ENCODE assay signal across 7 cellular contexts in the genomic region with DNA sequence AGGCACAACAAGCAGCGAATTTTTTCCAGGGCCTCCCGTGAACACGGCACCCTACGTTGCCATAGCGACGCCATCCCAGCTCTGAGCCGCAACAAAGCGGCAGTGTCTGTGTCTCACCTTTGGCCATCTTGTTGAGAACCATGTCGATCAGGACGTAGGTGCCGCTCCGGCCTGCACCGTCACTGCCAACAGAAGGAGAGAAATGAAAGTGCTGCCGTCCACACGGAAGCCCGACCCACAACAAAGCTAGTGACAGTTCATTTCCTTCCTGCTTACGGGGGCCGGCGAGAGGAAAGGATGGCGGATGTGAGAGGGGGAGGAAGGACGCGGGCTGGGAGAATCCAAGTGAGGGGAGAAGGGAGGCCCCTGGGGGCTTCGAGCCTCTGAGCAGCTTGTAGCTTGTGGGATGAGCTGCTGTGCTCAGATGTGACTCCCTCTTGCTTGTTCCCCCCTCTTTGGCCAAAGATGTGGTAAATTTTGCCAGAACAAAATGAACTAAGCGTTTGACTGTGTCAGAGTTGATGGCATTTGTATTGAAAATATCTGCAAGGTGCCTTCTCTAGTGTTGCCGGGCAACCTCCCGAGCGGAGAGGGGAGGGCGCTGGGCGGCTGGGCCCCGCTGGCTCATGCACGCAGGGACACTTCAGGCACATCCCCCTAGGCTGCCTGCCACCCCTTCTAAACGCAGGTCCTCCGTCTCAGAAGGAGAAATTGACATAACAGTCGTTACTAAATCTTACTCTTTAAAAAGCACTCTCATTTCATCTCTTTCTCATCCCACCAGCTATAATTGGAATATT.
A peak's percentile ranks its signal among the peaks of the same experiment; 100 is the strongest.
DNase-seq lines count a peak whose midpoint lies in the region; ATAC-seq lines count a peak whose summit lies in the region.

No MANE protein-coding gene starts in this region.

- H3K27me3 Mint-ChIP-seq in IgD-negative memory B cell, result peaks cover 1% of the 10 kb centered on the region
- peaks cover 2% of the 10 kb centered on the region for H3K27me3 Mint-ChIP-seq in activated CD4-positive, alpha-beta T cell treated with anti-CD3 and anti-CD28 coated beads, Interleukin-2, amount 10 ng/mL, durations not matched to agents 7 days and 5 days

- peak overlapping the region in 2 of 3 donors; percentile 75 to 85 for H3K27ac Mint-ChIP-seq in IgD-negative memory B cell
- peak overlapping the region; percentile 92 for H3K27ac Mint-ChIP-seq in activated CD4-positive, alpha-beta T cell treated with anti-CD3 and anti-CD28 coated beads, Interleukin-2, amount 10 ng/mL, durations not matched to agents 7 days and 5 days

- ATAC-seq in GM19455 (IDR thresholded peaks at IDR 0.05; ENCODE audit: unreplicated experiment), result peak; percentile 64

- H3K36me3 Mint-ChIP-seq in IgD-negative memory B cell, result peaks cover 3% of the 10 kb centered on the region
- H3K36me3 Mint-ChIP-seq in activated CD4-positive, alpha-beta T cell treated with anti-CD3 and anti-CD28 coated beads, Interleukin-2, amount 10 ng/mL, durations not matched to agents 7 days and 5 days (ENCODE audit: low read depth), result no peaks in the 10 kb centered on the region

- CTCF ChIA-PET in activated CD4-positive, alpha-beta T cell treated with anti-CD3 and anti-CD28 coated beads, Interleukin-2, amount 10 ng/mL, durations not matched to agents 7 days and 5 days (lab: Charles Lee), result interaction anchor here (1.0 to 1.4 kb wide), 3 partner anchors 9 to 83 kb away, joined by 3 to 5 read pairs (median 3); no protein-coding TSS in a partner anchor

- DNase-seq in activated CD4-positive, alpha-beta T cell treated with anti-CD3 and anti-CD28 coated beads, Interleukin-2, amount 10 ng/mL, durations not matched to agents 7 days and 5 days, result peak; percentile 79
- DNase-seq in dermis microvascular lymphatic vessel endothelial cell (ENCODE audit: low read depth in 2 of 2) (peak; percentile 52 to 71), medulla oblongata (ENCODE audit: extremely low spot score) (peak; percentile 58), NK-92 (lab: John Stamatoyannopoulos, UW; ENCODE audit: unreplicated experiment) (no peak)
- peak; percentile 21 to 40 (median 26) for DNase-seq in stimulated activated CD4-positive, alpha-beta T cell treated with anti-CD3 and anti-CD28 coated beads, TNF-alpha, amount 100 ng/mL, for 4 hours (ENCODE audit: low read depth in 3 of 3)

- POLR2A ChIA-PET in activated CD4-positive, alpha-beta T cell treated with anti-CD3 and anti-CD28 coated beads, Interleukin-2, amount 10 ng/mL, durations not matched to agents 7 days and 5 days (lab: Charles Lee), result no interaction called here

- no peaks in the 10 kb centered on the region for H3K9me3 Mint-ChIP-seq in IgD-negative memory B cell
- H3K9me3 Mint-ChIP-seq in activated CD4-positive, alpha-beta T cell treated with anti-CD3 and anti-CD28 coated beads, Interleukin-2, amount 10 ng/mL, durations not matched to agents 7 days and 5 days, result no peaks in the 10 kb centered on the region

- H3K4me3 Mint-ChIP-seq in IgD-negative memory B cell, result peak overlapping the region; percentile 48 to 96 (median 92)
- H3K4me3 Mint-ChIP-seq in activated CD4-positive, alpha-beta T cell treated with anti-CD3 and anti-CD28 coated beads, Interleukin-2, amount 10 ng/mL, durations not matched to agents 7 days and 5 days, result peak overlapping the region; percentile 85

- H3K4me1 Mint-ChIP-seq in IgD-negative memory B cell, result peaks cover 4 to 21% (median 11%) of the 10 kb centered on the region in 3 donors
- peaks cover 42% of the 10 kb centered on the region for H3K4me1 Mint-ChIP-seq in activated CD4-positive, alpha-beta T cell treated with anti-CD3 and anti-CD28 coated beads, Interleukin-2, amount 10 ng/mL, durations not matched to agents 7 days and 5 days
